In genomic region chr11:115334932-115335788, GRCh38 we compare ENCODE assay signal across 8 cellular contexts.
A peak's percentile ranks its signal among the peaks of the same experiment; 100 is the strongest.
DNase-seq lines count a peak whose midpoint lies in the region; ATAC-seq and TF ChIP-seq lines count a peak whose summit lies in the region.

No MANE protein-coding gene starts in this region.

- H3K27me3 ChIP-seq in kidney epithelial cell (ENCODE audit: control insufficient read depth, insufficient read depth, low read length), result no peaks in the 10 kb centered on the region

- ATAC-seq in GM21447 (IDR thresholded peaks at IDR 0.05; ENCODE audit: unreplicated experiment) (no peak), esophagus mucosa (no peak)

- H3K4me3 ChIP-seq in WI38 (ENCODE audit: low read depth, low read length) (no peak overlapping the region), kidney epithelial cell (ENCODE audit: low read depth, low read length) (no peak overlapping the region)

- DNase-seq in DMS114 treated with DMSO at 0.1 percent for 48 hours (lab: John Stamatoyannopoulos, UW; ENCODE audit: unreplicated experiment), result peak; percentile 12
- DNase-seq in Kasumi-1 (lab: John Stamatoyannopoulos, UW), result peak; percentile 6 to 44
- no peak for DNase-seq in kidney epithelial cell (ENCODE audit: low read depth)
- no peak for DNase-seq in activated naive CD4-positive, alpha-beta T cell treated with Interleukin-2 at 50 U/mL for 16 hours
- DNase-seq in T-helper 9 cell, result no peak

- TF ChIP-seq CTCF in WI38 (IDR thresholded peaks at IDR 0.05; ENCODE audit: low read depth, low read length), result peak; percentile 28; the same call in 1 of the 2 replicates
- peak; percentile 58 for TF ChIP-seq CTCF in kidney epithelial cell (IDR thresholded peaks at IDR 0.05; ENCODE audit: insufficient read depth, low read length, poor library complexity, severe bottlenecking)

- H3K36me3 ChIP-seq in kidney epithelial cell (ENCODE audit: control insufficient read depth, insufficient read depth, low read length), result no peaks in the 10 kb centered on the region

Comparison
In these comparisons a context has a peak if more than half of its experiments do, and no peak if none do; other contexts are left out.
1. DNase-seq: peak in DMS114 treated with DMSO at 0.1 percent for 48 hours (single experiment) and Kasumi-1 (2 of 2); none in kidney epithelial cell (single experiment), activated naive CD4-positive, alpha-beta T cell treated with Interleukin-2 at 50 U/mL for 16 hours (single experiment) and T-helper 9 cell (single experiment).